ENCODE assay signal across 24 cellular contexts in genomic region chr1:175155936-175156335, GRCh38. TPM values are rescaled to one million over a fixed set of nuclear protein-coding genes. Genes with fewer than 3 reads are reported as not detected.
DNase-seq lines count a peak whose midpoint lies in the region; ATAC-seq, FAIRE-seq and TF ChIP-seq lines count a peak whose summit lies in the region.
"Had no signal": no experiment of that assay in that cellular context is flagged by ENCODE, and none has a peak within 500 bp of the region (broad histone marks: within the 10 kb centered on the region; RNA-seq: fewer than 3 reads in every experiment).

No MANE protein-coding gene starts in this region.

- H3K4me3 ChIP-seq in MM.1S (ENCODE audit: low read length), result no peak overlapping the region
- H3K4me3 ChIP-seq in H1 (ENCODE audit: extremely low read depth in 1 of 4, insufficient read depth in 2 of 4, low read depth in 3 of 4, low read length in 4 of 4), result no peak overlapping the region
- H3K4me3 ChIP-seq in uterus, result no peak overlapping the region
- H3K4me3 ChIP-seq: PC-9 had no signal

- H2BK20ac ChIP-seq in H1 (ENCODE audit: low read length), result 0 out of 2 replicates have a peak overlapping the region, but pooled peaks have one; percentile 10

- intact Hi-C loops in left ventricle myocardium superior (cut with micrococcal nuclease) (loop anchor here (2.0 kb wide), 1 partner anchor 163 kb away; no protein-coding TSS in a partner anchor), left cardiac atrium (cut with DNase I) (loop anchor here in 1 of 2 donors (1.0 to 10.0 kb wide), 3 partner anchors 67 to 919 kb away; no protein-coding TSS in a partner anchor), uterus (cut with DNase I; ENCODE audit: low total_unique reads) (loop anchor here (5.0 to 10.0 kb wide), 2 partner anchors 59 to 166 kb away; no protein-coding TSS in a partner anchor)

- H3K79me2 ChIP-seq in MM.1S (ENCODE audit: low read length) (no peaks in the 10 kb centered on the region), H1 (ENCODE audit: control insufficient read depth in 1 of 2, insufficient read depth in 2 of 2, low read length in 2 of 2) (no peaks in the 10 kb centered on the region)

- no peak overlapping the region for H3K14ac ChIP-seq in H1 (ENCODE audit: insufficient read length)

- peaks cover 31% of the 10 kb centered on the region for H3K36me3 Mint-ChIP-seq in stimulated activated memory B cell treated with anti-CD40 and anti-IgM and Interleukin-4, amounts not matched to agents 10 μg/mL and 1 μg/mL and 100 μg/mL, for 72 hours

- H2BK120ac ChIP-seq in H1 (replicated peaks; ENCODE audit: low read depth, low read length), result no peak overlapping the region

- H4K91ac ChIP-seq in H1 (replicated peaks; ENCODE audit: insufficient read length, low read length), result no peak overlapping the region

- H2BK15ac ChIP-seq in H1 (ENCODE audit: low read length), result no peak overlapping the region

- H3K23ac ChIP-seq in H1 (ENCODE audit: insufficient read length), result no peak overlapping the region

- no peak overlapping the region for H3K56ac ChIP-seq in H1 (replicated peaks; ENCODE audit: insufficient read length, low read depth, low read length)

- TF ChIP-seq RAD21 in H1 (IDR thresholded peaks at IDR 0.05 in 1 of 2, conservative IDR thresholded peaks at IDR 0.05 in 1 of 2; ENCODE audit: low read depth in 2 of 2, low read length in 2 of 2), result no peak

- no peak overlapping the region for H4K8ac ChIP-seq in H1 (ENCODE audit: extremely low read depth, insufficient read depth, low read length)

- H3K79me1 ChIP-seq in H1 (ENCODE audit: low read depth, low read length), result no peaks in the 10 kb centered on the region

- H3K9me3 Mint-ChIP-seq in stimulated activated memory B cell treated with anti-CD40 and anti-IgM and Interleukin-4, amounts not matched to agents 10 μg/mL and 1 μg/mL and 100 μg/mL, for 72 hours, result no peaks in the 10 kb centered on the region
- H3K9me3 Mint-ChIP-seq: IgD-negative memory B cell had no signal

- H3K23me2 ChIP-seq in H1 (ENCODE audit: low read depth, low read length), result no peaks in the 10 kb centered on the region

- H3K4me2 ChIP-seq in MM.1S (ENCODE audit: low read depth, low read length), result peak overlapping the region; percentile 38
- H3K4me2 ChIP-seq in H1 (ENCODE audit: insufficient read depth in 1 of 2, low read depth in 2 of 2, low read length in 2 of 2), result no peak overlapping the region
- H3K4me2 ChIP-seq: PC-9 had no signal

- no peak overlapping the region for H3K27ac Mint-ChIP-seq in stimulated activated memory B cell treated with anti-CD40 and anti-IgM and Interleukin-4, amounts not matched to agents 10 μg/mL and 1 μg/mL and 100 μg/mL, for 72 hours

- H3K27me3 ChIP-seq in MM.1S (replicated peaks; ENCODE audit: insufficient read depth, low read length), result no peaks in the 10 kb centered on the region
- H3K27me3 ChIP-seq in H1 (replicated peaks in 1 of 4; ENCODE audit: control insufficient read depth in 3 of 4, extremely low read depth in 1 of 4, insufficient read depth in 3 of 4, low read length in 3 of 4), result no peaks in the 10 kb centered on the region; a peak in 2 of 7 replicates
- no peaks in the 10 kb centered on the region for H3K27me3 ChIP-seq in uterus

- no peaks in the 10 kb centered on the region for H3K9me2 ChIP-seq in MM.1S (replicated peaks; ENCODE audit: insufficient read depth, low read length)

- H2AFZ ChIP-seq in MM.1S (ENCODE audit: low read length) (no peak overlapping the region), H1 (ENCODE audit: low read length) (no peak overlapping the region)
- H2AFZ ChIP-seq: PC-9 had no signal

- no peak for DNase-seq in left ventricle myocardium superior
- no peak for DNase-seq in left cardiac atrium
- no peak for DNase-seq in MM.1S
- DNase-seq in H1 (ENCODE audit: low read depth in 1 of 2, low spot score in 2 of 2), result no peak
- DNase-seq in mucosa of gallbladder (ENCODE audit: low spot score), result no peak
- no peak for DNase-seq in uterus
- DNase-seq: Calu3, DND-41, NCI-H1105, NCI-H1436 treated with DMSO at 0.1 percent for 48 hours, NCI-H187 treated with DMSO at 0.1 percent for 48 hours, NCI-H2171 treated with DMSO at 0.1 percent for 48 hours, NCI-H345, NCI-H524, NCI-H774, SHP77 had no signal

- no peak overlapping the region for H3K18ac ChIP-seq in H1 (ENCODE audit: extremely low read depth, low read length)

- ATAC-seq in left ventricle myocardium superior, result peak; percentile 13
- no peak for ATAC-seq in left cardiac atrium
- ATAC-seq in stimulated activated memory B cell treated with anti-CD40 and anti-IgM and Interleukin-4, amounts not matched to agents 10 μg/mL and 1 μg/mL and 100 μg/mL, for 72 hours, result peak; percentile 5
- ATAC-seq in GM18907 (IDR thresholded peaks at IDR 0.05; ENCODE audit: unreplicated experiment), result no peak

- no peak overlapping the region for H3K9ac ChIP-seq in MM.1S (ENCODE audit: low read length)
- no peak overlapping the region for H3K9ac ChIP-seq in H1 (replicated peaks in 1 of 4; ENCODE audit: extremely low read depth in 1 of 4, low read depth in 3 of 4, low read length in 3 of 4)

- peaks cover 37% of the 10 kb centered on the region for H3K4me1 Mint-ChIP-seq in stimulated activated memory B cell treated with anti-CD40 and anti-IgM and Interleukin-4, amounts not matched to agents 10 μg/mL and 1 μg/mL and 100 μg/mL, for 72 hours

- TF ChIP-seq POLR2A in H1 (IDR thresholded peaks at IDR 0.05; ENCODE audit: control extremely low read depth in 1 of 2, low read depth in 2 of 2, low read length in 2 of 2) (no peak), uterus (IDR thresholded peaks at IDR 0.05) (no peak)

- H3K27ac ChIP-seq in MM.1S (ENCODE audit: low read length), result peak overlapping the region; percentile 6; the same call in 1 of the 2 replicates
- H3K27ac ChIP-seq in H1 (ENCODE audit: low read depth, low read length), result no peak overlapping the region
- no peak overlapping the region for H3K27ac ChIP-seq in uterus
- H3K27ac ChIP-seq: C4-2B, PC-9 had no signal

- peaks cover 24% of the 10 kb centered on the region for H3K4me1 ChIP-seq in MM.1S (ENCODE audit: low read length)
- peaks cover 0 to 2% (median under 1%) of the 10 kb centered on the region in 4 experiments; a peak in 1 of 7 replicates for H3K4me1 ChIP-seq in H1 (replicated peaks in 1 of 4; ENCODE audit: control insufficient read depth in 3 of 4, insufficient read depth in 4 of 4, low read length in 3 of 4)
- H3K4me1 ChIP-seq in uterus, result no peaks in the 10 kb centered on the region

- H2BK12ac ChIP-seq in H1 (ENCODE audit: low read depth, low read length), result no peak overlapping the region

- H3K9me3 ChIP-seq in MM.1S (replicated peaks; ENCODE audit: insufficient read depth, low read length), result no peaks in the 10 kb centered on the region
- no peaks in the 10 kb centered on the region for H3K9me3 ChIP-seq in H1 (ENCODE audit: insufficient read depth in 2 of 2, low read depth in 1 of 2, low read length in 1 of 2)
- no peaks in the 10 kb centered on the region for H3K9me3 ChIP-seq in uterus

- FAIRE-seq in H1 (lab: Jason Lieb, UNC), result no peak
- FAIRE-seq: A204.1, H54 had no signal

- peaks cover 23% of the 10 kb centered on the region for H3K27me3 Mint-ChIP-seq in stimulated activated memory B cell treated with anti-CD40 and anti-IgM and Interleukin-4, amounts not matched to agents 10 μg/mL and 1 μg/mL and 100 μg/mL, for 72 hours

- POLR2A ChIA-PET in H1 (lab: Charles Lee; ENCODE audit: partially characterized antibody), result interaction anchor here (1.1 to 1.4 kb wide), 2 partner anchors 36 to 165 kb away, joined by 3 to 6 read pairs; no protein-coding TSS in a partner anchor

- H4K20me1 ChIP-seq in MM.1S (ENCODE audit: insufficient read depth, low read length) (no peaks in the 10 kb centered on the region), H1 (replicated peaks in 1 of 2; ENCODE audit: control insufficient read depth in 1 of 2, insufficient read depth in 2 of 2, low read length in 2 of 2) (no peaks in the 10 kb centered on the region)

- H3K4me3 Mint-ChIP-seq in stimulated activated memory B cell treated with anti-CD40 and anti-IgM and Interleukin-4, amounts not matched to agents 10 μg/mL and 1 μg/mL and 100 μg/mL, for 72 hours, result no peak overlapping the region
- H3K4me3 Mint-ChIP-seq: IgD-negative memory B cell had no signal

- peaks cover 14% of the 10 kb centered on the region; the same call in 1 of the 2 replicates for H3K36me3 ChIP-seq in MM.1S (replicated peaks; ENCODE audit: insufficient read depth, low read length)
- no peaks in the 10 kb centered on the region for H3K36me3 ChIP-seq in H1 (ENCODE audit: control insufficient read depth in 2 of 4, insufficient read depth in 4 of 4, low read length in 3 of 4)
- H3K36me3 ChIP-seq in uterus, result no peaks in the 10 kb centered on the region

- no peak overlapping the region for H4K5ac ChIP-seq in H1 (ENCODE audit: insufficient read length, low read depth, low read length)

- TF ChIP-seq CTCF in MM.1S (IDR thresholded peaks at IDR 0.05; ENCODE audit: low read length) (no peak), H1 (IDR thresholded peaks at IDR 0.05; ENCODE audit: control extremely low read depth in 1 of 3, insufficient read depth in 1 of 3, low read depth in 1 of 3, low read length in 3 of 3) (no peak), uterus (IDR thresholded peaks at IDR 0.05) (no peak)

- no peak overlapping the region for H3K4ac ChIP-seq in H1 (replicated peaks; ENCODE audit: insufficient read length, low read depth, low read length)

- peaks cover 19% of the 10 kb centered on the region for H3F3A ChIP-seq in MM.1S (ENCODE audit: insufficient read depth, low read length)

- no peak for TF ChIP-seq EP300 in H1 (IDR thresholded peaks at IDR 0.05; ENCODE audit: borderline replicate concordance in 1 of 2, low read depth in 2 of 2, low read length in 2 of 2)

- 90% methylated on average over 5 of the region's 5 CpGs; no CpG with 5 or more reads in 1 of the 2 experiments for WGBS in H1 (ENCODE audit: extremely low coverage in 1 of 2, insufficient coverage in 1 of 2, insufficient read length in 1 of 2, insufficient replicate concordance in 2 of 2, low coverage in 1 of 2, low lambda C conversion rate in 2 of 2, missing lambda C conversion rate in 1 of 2), 2 experiments

- no peak overlapping the region for H2BK5ac ChIP-seq in H1 (ENCODE audit: low read depth, low read length)

- CTCF ChIA-PET in H1 (lab: Charles Lee; ENCODE audit: partially characterized antibody), result interaction anchor here (0.7 to 12.5 kb wide), 49 partner anchors 9 to 603 kb away, joined by 3 to 243 read pairs (median 6); partner anchors contain the start of genes KIAA0040 and TNN

- no peak overlapping the region for H2AK5ac ChIP-seq in H1 (ENCODE audit: low read depth, low read length)

RNA-seq across cellular contexts. Expression of gene KIAA0040, which starts 36.6 kb away (rescaled TPM):
- total RNA-seq in left ventricle myocardium superior, result 16.9 TPM
- total RNA-seq in left cardiac atrium, result 10 to 100 TPM; 17.3 to 28.5 TPM
- 11.7 and 14.1 TPM in 2 replicates for total RNA-seq in H1 (2021; fragmentation: NEBNext Ultra II Directional; extraction: Animal tissue kit (Norgen Biotek cat#: 25700))
- 8.0 and 11.0 TPM in 2 replicates for polyA plus RNA-seq in H1 (2011; rRNA removed)
- 9.5 TPM for polyA plus RNA-seq in H1 (2011; cell fraction: cytosol; rRNA removed)
- 6.6 TPM for polyA plus RNA-seq in H1 (2011; cell fraction: nucleus; rRNA removed)
- polyA plus RNA-seq in H1 (2012, experiment 1 of 2), result 6.9 to 7.8 TPM (median 7.5 TPM) in 4 replicates
- polyA plus RNA-seq in H1 (2012, experiment 2 of 2), result 3.7 TPM
- 8.0 TPM for polyA plus RNA-seq in H1 (2013, experiment 1 of 2)
- 9.4 TPM for polyA plus RNA-seq in H1 (2013, experiment 2 of 2)
- polyA minus RNA-seq in H1 (2011; rRNA and poly(A)+ RNA removed), result 18.7 and 28.4 TPM in 2 replicates
- polyA minus RNA-seq in H1 (2011; cell fraction: cytosol; rRNA and poly(A)+ RNA removed), result 5.4 TPM
- polyA minus RNA-seq in H1 (2011; cell fraction: nucleus; rRNA and poly(A)+ RNA removed), result 11.1 TPM
- total RNA-seq in mucosa of gallbladder, result 16.1 TPM
- total RNA-seq in uterus, result 10 to 100 TPM; 12.3 to 22.1 (median 16.3) TPM
- polyA plus RNA-seq: AG04450 had no signal

Comparison
In these comparisons a context has a peak if more than half of its experiments do, and no peak if none do; other contexts are left out.
1. ATAC-seq: peak in left ventricle myocardium superior (single experiment) and stimulated activated memory B cell treated with anti-CD40 and anti-IgM and Interleukin-4, amounts not matched to agents 10 μg/mL and 1 μg/mL and 100 μg/mL, for 72 hours (single experiment); none in left cardiac atrium (0 of 2) and GM18907 (single experiment).